Comparison of ENCODE assay signal across 18 cellular contexts in the genomic region with DNA sequence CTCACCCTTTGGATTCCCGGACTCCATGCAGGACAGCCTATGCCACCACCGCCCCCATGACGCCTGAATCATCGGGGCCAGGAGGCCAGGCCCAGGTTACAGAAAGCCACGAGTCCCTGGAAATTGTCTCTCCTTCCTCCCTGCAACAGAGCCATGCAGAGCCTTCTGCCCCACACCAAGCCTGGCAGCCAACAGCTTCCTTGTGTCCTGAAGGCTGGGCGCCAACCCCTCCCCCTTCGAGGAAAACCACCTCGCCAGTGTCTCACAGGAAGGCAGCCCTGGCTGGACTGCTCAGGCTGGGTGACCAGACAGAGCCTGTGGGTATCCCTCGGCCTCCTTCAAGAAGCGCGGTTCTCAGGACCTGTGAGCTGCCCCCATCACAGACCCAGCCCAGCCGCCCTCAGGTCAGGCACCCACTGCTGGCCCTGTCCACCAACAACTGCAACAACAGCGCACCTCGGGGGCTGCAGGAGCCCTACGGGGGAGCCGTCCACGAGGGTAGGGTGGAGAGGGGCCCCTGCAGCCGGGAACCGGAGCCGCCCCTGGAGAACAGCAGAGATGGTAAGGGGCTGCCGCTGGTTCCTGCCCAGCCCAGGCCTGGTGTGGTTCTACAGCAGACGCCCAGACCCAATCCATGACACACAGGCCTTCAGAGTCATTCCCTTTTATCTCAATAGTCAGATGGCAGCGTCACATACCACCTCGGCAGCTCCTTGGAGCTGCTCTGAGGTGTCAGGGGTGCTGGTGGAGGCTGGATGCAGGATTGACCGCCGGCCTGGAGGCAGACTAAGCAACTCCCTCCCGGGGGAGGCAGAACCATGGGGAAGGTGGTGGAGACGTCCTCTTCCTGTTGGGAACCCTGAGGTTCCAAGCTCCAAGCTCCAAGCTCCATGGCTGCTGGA.
"Had no signal": no experiment of that assay in that cellular context is flagged by ENCODE, and none has a peak within 500 bp of the region (broad histone marks: within the 10 kb centered on the region; RNA-seq: fewer than 3 reads in every experiment).

No MANE protein-coding gene starts in this region.

- H3K27ac ChIP-seq: cardiac muscle cell, heart right ventricle, thoracic aorta had no signal

- H3K4me1 ChIP-seq: heart right ventricle had no signal

- H3K27me3 ChIP-seq: cardiac muscle cell, heart right ventricle had no signal

- DNase-seq: activated CD4-positive, alpha-beta T cell treated with anti-CD3 and anti-CD28 coated beads for 1 hour; activated CD8-positive, alpha-beta memory T cell treated with anti-CD3 and anti-CD28 coated beads for 24 hours; activated CD8-positive, alpha-beta memory T cell treated with anti-CD3 and anti-CD28 coated beads, Interleukin-2, amount 50 U/mL, for 4 hours; activated naive CD4-positive, alpha-beta T cell treated with Interleukin-2 at 50 U/mL for 16 hours; activated naive CD8-positive, alpha-beta T cell treated with anti-CD3 and anti-CD28 coated beads for 36 hours; activated T-cell treated with anti-CD3 and anti-CD28 coated beads, Interleukin-2, amount 50 U/mL, for 48 hours; amniotic stem cell; effector CD4-positive, alpha-beta T cell; heart right ventricle; islet precursor cell; mesendoderm; retina; stimulated activated CD4-positive, alpha-beta T cell treated with anti-CD3 and anti-CD28 coated beads, Interleukin-4, amount 100 ng/mL, for 1 hour; stimulated activated naive CD4-positive, alpha-beta T cell had no signal

- H3K9me3 ChIP-seq: heart right ventricle, thoracic aorta had no signal

- FAIRE-seq: endometrium had no signal

- ATAC-seq: naive thymus-derived CD4-positive, alpha-beta T cell had no signal

- H3K4me3 ChIP-seq: cardiac muscle cell, heart right ventricle, thoracic aorta had no signal

- H3K36me3 ChIP-seq: cardiac muscle cell had no signal
